Comparison of ENCODE assay signal across 8 cellular contexts in genomic region chr6:125110056-125110455, GRCh38.
"Had no signal": no experiment of that assay in that cellular context is flagged by ENCODE, and none has a peak within 500 bp of the region (broad histone marks: within the 10 kb centered on the region; RNA-seq: fewer than 3 reads in every experiment).

No MANE protein-coding gene starts in this region.

- DNase-seq: GM23248, GOT3, H7, H9, HCEC 1CT, HFFc6 had no signal

- H3K4me1 ChIP-seq: HAP-1 had no signal

- H3K4me3 ChIP-seq: GM23248, GM23338, HAP-1 had no signal

- H3K27ac ChIP-seq: GM23248 had no signal

- H3K36me3 ChIP-seq: HAP-1 had no signal
